ENCODE assay signal across 9 cellular contexts in the genomic region with DNA sequence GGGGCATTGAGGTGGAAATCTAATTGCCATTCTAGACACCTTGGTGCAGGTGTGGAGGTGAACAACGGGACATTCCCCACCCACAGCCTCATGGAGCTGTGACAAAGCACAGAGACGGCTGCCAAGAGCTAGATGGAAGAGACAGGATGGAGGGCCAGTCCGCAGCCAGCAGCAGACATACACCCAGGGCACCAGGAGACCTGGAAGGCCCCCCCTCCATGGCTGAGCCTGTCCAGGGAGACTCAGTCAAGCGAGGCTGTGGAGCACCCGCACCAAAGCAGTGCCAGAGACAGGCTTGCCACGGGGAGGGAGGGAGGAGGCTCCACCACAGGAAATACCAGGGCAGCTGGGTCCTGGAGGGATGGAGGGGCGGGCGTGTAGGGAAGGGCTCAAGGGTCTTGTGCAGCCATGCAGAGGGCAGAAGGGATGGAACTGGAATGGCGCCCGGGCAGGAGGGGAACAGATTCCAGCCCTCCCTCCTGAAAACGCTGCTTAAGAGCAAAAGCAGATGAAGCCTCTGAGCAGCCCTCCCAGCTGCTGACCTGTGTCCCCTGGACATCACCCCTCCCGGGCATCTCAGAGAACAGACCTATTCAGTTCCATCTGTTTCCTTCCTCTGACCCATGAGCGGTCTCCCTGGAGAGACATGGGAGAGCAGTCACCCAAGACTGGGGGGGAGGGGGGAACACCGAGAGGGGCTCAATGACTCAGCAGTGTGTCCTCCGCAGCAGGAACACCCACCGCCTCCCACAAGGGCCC. TPM values are rescaled to one million over a fixed set of nuclear protein-coding genes. Genes with fewer than 3 reads are reported as not detected.
A peak's percentile ranks its signal among the peaks of the same experiment; 100 is the strongest.
DNase-seq lines count a peak whose midpoint lies in the region; ATAC-seq and TF ChIP-seq lines count a peak whose summit lies in the region.
"Had no signal": no experiment of that assay in that cellular context is flagged by ENCODE, and none has a peak within 500 bp of the region (broad histone marks: within the 10 kb centered on the region; RNA-seq: fewer than 3 reads in every experiment).

No MANE protein-coding gene starts in this region.

- ATAC-seq in activated CD4-positive, CD25-positive, alpha-beta regulatory T cell treated with anti-CD3 and anti-CD28 coated beads, Interleukin-2, amount 50 U/mL, for 24 hours: peak; percentile 41 to 55

- WGBS in ovary, 3 donors: 4 to 6% (median 5%) methylated on average over 15 to 16 of the region's 16 CpGs

- peak overlapping the region; percentile 57; the same call in 1 of the 2 replicates for H3K27ac ChIP-seq in SK-N-MC
- H3K27ac ChIP-seq in fibroblast of lung (ENCODE audit: insufficient read depth, low read length): peak overlapping the region; percentile 41
- H3K27ac ChIP-seq in ovary: peak overlapping the region; percentile 11 to 71
- H3K27ac ChIP-seq: C4-2B had no signal

- no peaks in the 10 kb centered on the region for H3K27me3 ChIP-seq in fibroblast of lung (ENCODE audit: control insufficient read depth, insufficient read depth, low read length)
- H3K27me3 ChIP-seq in ovary: no peaks in the 10 kb centered on the region

- no peak for TF ChIP-seq EP300 in ovary (IDR thresholded peaks at IDR 0.05)

- no peak for TF ChIP-seq POLR2A in ovary (IDR thresholded peaks at IDR 0.05)

- no peak for TF ChIP-seq CTCF in fibroblast of lung (conservative IDR thresholded peaks at IDR 0.05 in 1 of 2, IDR thresholded peaks at IDR 0.05 in 1 of 2; ENCODE audit: low read depth in 1 of 2, low read length in 2 of 2)
- no peak for TF ChIP-seq CTCF in ovary (IDR thresholded peaks at IDR 0.05)

- H3K4me2 ChIP-seq in fibroblast of lung (ENCODE audit: extremely low read depth, insufficient read depth, low read length): peak overlapping the region; percentile 72

- H3K4me1 ChIP-seq in fibroblast of lung (ENCODE audit: control insufficient read depth, extremely low read depth, insufficient read depth, low read length): peaks cover 24% of the 10 kb centered on the region
- H3K4me1 ChIP-seq in ovary (ENCODE audit: insufficient read depth): peaks cover 19% of the 10 kb centered on the region

- H3K9me3 ChIP-seq in SK-N-MC (ENCODE audit: low read depth, low read length) (no peaks in the 10 kb centered on the region), fibroblast of lung (ENCODE audit: control insufficient read depth, insufficient read depth, low read depth, low read length) (no peaks in the 10 kb centered on the region), ovary (no peaks in the 10 kb centered on the region)

- peaks cover 66% of the 10 kb centered on the region for H3K79me2 ChIP-seq in fibroblast of lung (ENCODE audit: control insufficient read depth, insufficient read depth, low read length)

- no peak overlapping the region for H3K4me3 ChIP-seq in SK-N-MC
- H3K4me3 ChIP-seq in fibroblast of lung (replicated peaks in 1 of 4; ENCODE audit: control extremely low read depth in 1 of 4, insufficient read depth in 1 of 4, low read depth in 3 of 4, low read length in 4 of 4): peak overlapping the region in 2 of 4 experiments; percentile 9 to 25
- no peak overlapping the region for H3K4me3 ChIP-seq in ovary

- H4K20me1 ChIP-seq in fibroblast of lung (ENCODE audit: control insufficient read depth, extremely low read depth, insufficient read depth, low read length): peaks cover 1% of the 10 kb centered on the region

- peak overlapping the region; percentile 54 for H2AFZ ChIP-seq in fibroblast of lung (ENCODE audit: low read length)

- H3K9ac ChIP-seq in SK-N-MC (ENCODE audit: insufficient read length) (no peak overlapping the region), fibroblast of lung (ENCODE audit: insufficient read depth, low read length) (no peak overlapping the region)

- no peaks in the 10 kb centered on the region for H3K36me3 ChIP-seq in SK-N-MC (ENCODE audit: insufficient read depth, low read length)
- no peaks in the 10 kb centered on the region for H3K36me3 ChIP-seq in fibroblast of lung (ENCODE audit: control insufficient read depth, insufficient read depth, low read length)
- no peaks in the 10 kb centered on the region for H3K36me3 ChIP-seq in ovary

- no peak for DNase-seq in activated CD4-positive, CD25-positive, alpha-beta regulatory T cell (lab: John Stamatoyannopoulos, UW)
- DNase-seq in SK-N-MC (ENCODE audit: low read depth, low spot score) (no peak), fibroblast of lung (ENCODE audit: low read depth in 2 of 2) (peak; percentile 56 to 61), ovary (peak; percentile 60 to 84 (median 76)), HUDEP-2 (lab: John Stamatoyannopoulos, UW; ENCODE audit: unreplicated experiment in 76 of 76) (no peak), superior temporal gyrus (ENCODE audit: extremely low spot score) (no peak)
- DNase-seq in effector CD4-positive, alpha-beta T cell: no peak

- intact Hi-C loops in ovary (cut with DNase I): no loop called here

RNA-seq across cellular contexts. Expression of a gene that starts 14.4 kb away (rescaled TPM):
- 8.2 and 10.9 TPM in 2 replicates for total RNA-seq in fibroblast of lung
- 11.3 and 16.2 TPM in 2 replicates for polyA plus RNA-seq in fibroblast of lung
- 21.3 and 24.4 TPM in 2 replicates for polyA plus RNA-seq in fibroblast of lung (2012)
- 22.6 and 23.3 TPM in 2 replicates for polyA minus RNA-seq in fibroblast of lung (ENCODE audit: low replicate concordance)
- 10 to 100 TPM; 17.8 to 52.3 (median 43.5) TPM for total RNA-seq in ovary
- 10 to 100 TPM; 21.7 to 25.4 TPM for polyA plus RNA-seq in ovary

RNA-seq across cellular contexts. Expression of a gene that starts 38.6 kb away (rescaled TPM):
- not detected in 2 replicates for total RNA-seq in fibroblast of lung
- polyA plus RNA-seq in fibroblast of lung: 0.10 TPM in 1 of 2 replicates, not detected in the other
- polyA plus RNA-seq in fibroblast of lung (2012): not detected in 2 replicates
- not detected in 2 replicates for polyA minus RNA-seq in fibroblast of lung (ENCODE audit: low replicate concordance)
- total RNA-seq in ovary: not detected
- not detected for polyA plus RNA-seq in ovary

RNA-seq across cellular contexts. Expression of a gene that starts 38.8 kb away (rescaled TPM):
- total RNA-seq in fibroblast of lung (2.8 and 3.6 TPM in 2 replicates), ovary (10 to 100 TPM in 4 of 7 donors, 1 to 10 TPM in 3; 7.0 to 12.2 (median 10.5) TPM)
- polyA plus RNA-seq in fibroblast of lung (2.8 and 2.9 TPM in 2 replicates), ovary (1 to 10 TPM; 6.3 to 8.4 TPM)
- 2.2 TPM in 2 replicates for polyA plus RNA-seq in fibroblast of lung (2012)
- 1.3 and 3.0 TPM in 2 replicates for polyA minus RNA-seq in fibroblast of lung (ENCODE audit: low replicate concordance)

Comparison
In these comparisons a context has a peak if more than half of its experiments do, and no peak if none do; other contexts are left out.
1. DNase-seq: peak in fibroblast of lung (2 of 2) and ovary (5 of 5); none in activated CD4-positive, CD25-positive, alpha-beta regulatory T cell (0 of 4), SK-N-MC (single experiment), effector CD4-positive, alpha-beta T cell (single experiment), HUDEP-2 (0 of 76) and superior temporal gyrus (single experiment).
2. Peak in every context shown above with its lines, with median percentiles within 50 percentile points of each other: H3K27ac ChIP-seq.